In genomic region chr16:87145181-87146176, GRCh38 we compare ENCODE assay signal across 1 cellular context.
TF ChIP-seq lines count a peak whose summit lies in the region.

No MANE protein-coding gene starts in this region.

TF ChIP-seq in K562, 482 proteins besides CTCF, POLR2A, EP300 and RAD21 (continued from another document and continues in another):
- TF ChIP-seq ZBTB34 (CRISPR knock-in tag; IDR thresholded peaks at IDR 0.05) = no peak
- TF ChIP-seq KAT8 (IDR thresholded peaks at IDR 0.05; ENCODE audit: low read depth) = no peak
- no peak for TF ChIP-seq STAT5A (IDR thresholded peaks at IDR 0.05; ENCODE audit: borderline replicate concordance, low read length)
- peak; percentile 40; the same call in 1 of the 2 replicates for TF ChIP-seq RNF2 (IDR thresholded peaks at IDR 0.05)
- no peak for TF ChIP-seq AFF1 (IDR thresholded peaks at IDR 0.05; ENCODE audit: low read depth in 1 of 2, partially characterized antibody in 2 of 2)
- no peak for TF ChIP-seq ZHX1 (conservative IDR thresholded peaks at IDR 0.05; ENCODE audit: low read length)
- no peak for TF ChIP-seq ZNF197 (CRISPR knock-in tag; IDR thresholded peaks at IDR 0.05; ENCODE audit: low read depth)
- no peak for TF ChIP-seq SREBF2 (CRISPR knock-in tag; IDR thresholded peaks at IDR 0.05)
- no peak for TF ChIP-seq PHTF2 (CRISPR knock-in tag; IDR thresholded peaks at IDR 0.05)
- no peak for TF ChIP-seq MAFK (IDR thresholded peaks at IDR 0.05; ENCODE audit: low read length)
- TF ChIP-seq SAFB2 (IDR thresholded peaks at IDR 0.05; ENCODE audit: borderline replicate concordance, low read depth, low read length, severe bottlenecking) = no peak
- no peak for TF ChIP-seq BCL6 (CRISPR knock-in tag; IDR thresholded peaks at IDR 0.05)
- TF ChIP-seq HMG20A (CRISPR knock-in tag; conservative IDR thresholded peaks at IDR 0.05) = no peak
- no peak for TF ChIP-seq PTBP1 (IDR thresholded peaks at IDR 0.05; ENCODE audit: low read depth, low read length)
- no peak for TF ChIP-seq ATF2 (CRISPR knock-in tag; IDR thresholded peaks at IDR 0.05)
- TF ChIP-seq ZNF644 (tag; IDR thresholded peaks at IDR 0.05; ENCODE audit: low read depth) = no peak
- no peak for TF ChIP-seq ELK1 (CRISPR knock-in tag; IDR thresholded peaks at IDR 0.05)
- no peak for TF ChIP-seq HNRNPK (IDR thresholded peaks at IDR 0.05; ENCODE audit: low read depth, low read length, poor library complexity, severe bottlenecking)
- TF ChIP-seq ATF1 (CRISPR knock-in tag; IDR thresholded peaks at IDR 0.05) = no peak
- TF ChIP-seq ATF1 (tag; IDR thresholded peaks at IDR 0.05) = peak; percentile 84
- no peak for TF ChIP-seq DLX4 (CRISPR knock-in tag; IDR thresholded peaks at IDR 0.05)
- TF ChIP-seq ZNF586 (CRISPR knock-in tag; conservative IDR thresholded peaks at IDR 0.05) = no peak
- no peak for TF ChIP-seq ZNF212 (CRISPR knock-in tag; IDR thresholded peaks at IDR 0.05)
- no peak for TF ChIP-seq CBX8 (IDR thresholded peaks at IDR 0.05; ENCODE audit: borderline replicate concordance, extremely low read depth, low read depth, low read length, poor library complexity, severe bottlenecking)
- no peak for TF ChIP-seq ETS1 (conservative IDR thresholded peaks at IDR 0.05; ENCODE audit: control insufficient read depth, low read depth, low read length)
- no peak for TF ChIP-seq ZBTB8A (IDR thresholded peaks at IDR 0.05; ENCODE audit: partially characterized antibody)
- TF ChIP-seq HBP1 (CRISPR knock-in tag; IDR thresholded peaks at IDR 0.05) = no peak
- TF ChIP-seq RBM34 (IDR thresholded peaks at IDR 0.05; ENCODE audit: borderline replicate concordance, insufficient read depth, low read length) = no peak
- no peak for TF ChIP-seq PYGO2 (tag; IDR thresholded peaks at IDR 0.05)
- TF ChIP-seq RAD51 (IDR thresholded peaks at IDR 0.05; ENCODE audit: borderline replicate concordance, low read depth) = peak; percentile 80
- TF ChIP-seq MNT (conservative IDR thresholded peaks at IDR 0.05) = peak; percentile 43 to 49; a peak in 3 of 4 replicates
- TF ChIP-seq CBX3 (IDR thresholded peaks at IDR 0.05; ENCODE audit: borderline replicate concordance in 1 of 2, low read length in 2 of 2) = no peak
- TF ChIP-seq ZNF232 (CRISPR knock-in tag; IDR thresholded peaks at IDR 0.05) = no peak
- no peak for TF ChIP-seq CBFB (CRISPR knock-in tag; IDR thresholded peaks at IDR 0.05)
- TF ChIP-seq NFE2 (IDR thresholded peaks at IDR 0.05; ENCODE audit: low read depth) = peak; percentile 23; the same call in 1 of the 2 replicates
- TF ChIP-seq ZEB2 (IDR thresholded peaks at IDR 0.05) = 0 out of 2 replicates have a peak, but pooled peaks have one; percentile 28
- TF ChIP-seq TSHZ1 (CRISPR knock-in tag; IDR thresholded peaks at IDR 0.05) = no peak
- no peak for TF ChIP-seq HEY1 (CRISPR knock-in tag; IDR thresholded peaks at IDR 0.05; ENCODE audit: borderline replicate concordance)
- TF ChIP-seq ZNF395 (CRISPR knock-in tag; IDR thresholded peaks at IDR 0.05) = no peak
- no peak for TF ChIP-seq U2AF2 (optimal IDR thresholded peaks at IDR 0.05; ENCODE audit: low read depth, low read length)
- TF ChIP-seq IFI16 (CRISPR knock-in tag; IDR thresholded peaks at IDR 0.05) = no peak
- TF ChIP-seq HDAC8 (tag; IDR thresholded peaks at IDR 0.05) = no peak
- TF ChIP-seq NR3C1 (CRISPR knock-in tag; IDR thresholded peaks at IDR 0.05) = no peak
